In the genomic region with DNA sequence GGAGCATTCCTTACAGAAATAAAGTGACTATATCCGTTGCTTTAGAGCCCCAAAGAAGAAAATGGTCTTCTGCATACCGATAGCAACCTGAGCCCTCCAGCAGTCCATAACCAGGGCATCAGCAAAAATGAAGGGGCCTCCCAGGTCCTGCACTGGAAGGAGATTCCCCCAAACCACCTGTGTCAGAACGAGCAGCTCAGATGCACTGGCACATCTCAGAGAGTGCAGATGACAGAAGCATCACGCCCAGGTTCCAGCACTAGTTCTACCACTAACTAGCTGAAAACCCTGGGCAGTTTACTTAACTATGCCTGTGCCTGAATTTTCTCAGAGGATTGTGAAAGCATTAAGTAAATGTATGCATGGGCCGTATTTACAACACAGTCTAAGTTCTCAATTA, we compare ENCODE assay signal across 15 cellular contexts.
DNase-seq lines count a peak whose midpoint lies in the region.
"Had no signal": no experiment of that assay in that cellular context is flagged by ENCODE, and none has a peak within 500 bp of the region (broad histone marks: within the 10 kb centered on the region; RNA-seq: fewer than 3 reads in every experiment).

No MANE protein-coding gene starts in this region.

- H3K79me2 ChIP-seq in Karpas-422 (ENCODE audit: low read length) = no peaks in the 10 kb centered on the region

- H3K27me3 ChIP-seq in H7 (ENCODE audit: control insufficient read depth, insufficient read depth, low read length) = no peaks in the 10 kb centered on the region
- peaks cover 2% of the 10 kb centered on the region; the same call in 1 of the 2 replicates for H3K27me3 ChIP-seq in Karpas-422 (ENCODE audit: low read length)
- no peaks in the 10 kb centered on the region for H3K27me3 ChIP-seq in HAP-1 (ENCODE audit: low read depth)

- DNase-seq in H7 (peak; percentile 4), Karpas-422 (peak; percentile 14), islet precursor cell (peak; percentile 12), HAP-1 (ENCODE audit: low spot score in 2 of 2) (no peak)
- DNase-seq in activated effector memory CD4-positive, alpha-beta T cell treated with anti-CD3 and anti-CD28 coated beads, Interleukin-2, amount 50 U/mL, for 16 hours = no peak
- no peak for DNase-seq in stimulated activated CD4-positive, alpha-beta T cell treated with anti-CD3 and anti-CD28 coated beads, Interleukin-4, amount 100 ng/mL, for 24 hours
- DNase-seq: C1 segment of cervical spinal cord; Calu3; CD4-positive, alpha-beta memory T cell; COR-L47; DMS53; DMS79 treated with DMSO at 0.1 percent for 48 hours; GF-D8; HCEC 1CT had no signal

- in situ Hi-C loops in HAP-1 (cut with MboI; ENCODE audit: low sequenced_read_pairs) = no loop called here

- no peaks in the 10 kb centered on the region for H3K4me1 ChIP-seq in Karpas-422 (ENCODE audit: low read length)
- H3K4me1 ChIP-seq in HAP-1 = no peaks in the 10 kb centered on the region

- H3K27ac ChIP-seq in Karpas-422 (ENCODE audit: low read length) = no peak overlapping the region

- H3K9ac ChIP-seq in Karpas-422 (ENCODE audit: low read length) = no peak overlapping the region

- H4K20me1 ChIP-seq in Karpas-422 (ENCODE audit: insufficient read depth, low read depth, low read length) = no peaks in the 10 kb centered on the region

- no peak overlapping the region for H3K4me2 ChIP-seq in Karpas-422 (ENCODE audit: low read depth, low read length, poor library complexity, severe bottlenecking)
- H3K4me2 ChIP-seq: GM23338 had no signal

- no peaks in the 10 kb centered on the region for H3K9me3 ChIP-seq in Karpas-422 (ENCODE audit: low read length)
- no peaks in the 10 kb centered on the region for H3K9me3 ChIP-seq in HAP-1

- no peak overlapping the region for H2AFZ ChIP-seq in Karpas-422 (ENCODE audit: low read length)
- H2AFZ ChIP-seq: GM23338 had no signal

- H3K9me2 ChIP-seq in Karpas-422 (replicated peaks; ENCODE audit: insufficient read depth, low read length) = no peaks in the 10 kb centered on the region

- H3K36me3 ChIP-seq in H7 (replicated peaks; ENCODE audit: control insufficient read depth, insufficient read depth, low read length) = no peaks in the 10 kb centered on the region
- no peaks in the 10 kb centered on the region for H3K36me3 ChIP-seq in Karpas-422 (ENCODE audit: insufficient read depth, low read length)
- H3K36me3 ChIP-seq in HAP-1 (replicated peaks) = no peaks in the 10 kb centered on the region

- H3K4me3 ChIP-seq in H7 (ENCODE audit: insufficient read depth, low read depth, low read length) (no peak overlapping the region), Karpas-422 (ENCODE audit: low read length) (no peak overlapping the region), HAP-1 (no peak overlapping the region)
- H3K4me3 ChIP-seq: GM23338 had no signal

Comparison
In these comparisons a context has a peak if more than half of its experiments do, and no peak if none do; other contexts are left out.
1. DNase-seq: peak in H7 (single experiment), Karpas-422 (single experiment) and islet precursor cell (single experiment); none in HAP-1 (0 of 2), activated effector memory CD4-positive, alpha-beta T cell treated with anti-CD3 and anti-CD28 coated beads, Interleukin-2, amount 50 U/mL, for 16 hours (single experiment) and stimulated activated CD4-positive, alpha-beta T cell treated with anti-CD3 and anti-CD28 coated beads, Interleukin-4, amount 100 ng/mL, for 24 hours (single experiment).